ENCODE assay signal across 24 cellular contexts in the genomic region with DNA sequence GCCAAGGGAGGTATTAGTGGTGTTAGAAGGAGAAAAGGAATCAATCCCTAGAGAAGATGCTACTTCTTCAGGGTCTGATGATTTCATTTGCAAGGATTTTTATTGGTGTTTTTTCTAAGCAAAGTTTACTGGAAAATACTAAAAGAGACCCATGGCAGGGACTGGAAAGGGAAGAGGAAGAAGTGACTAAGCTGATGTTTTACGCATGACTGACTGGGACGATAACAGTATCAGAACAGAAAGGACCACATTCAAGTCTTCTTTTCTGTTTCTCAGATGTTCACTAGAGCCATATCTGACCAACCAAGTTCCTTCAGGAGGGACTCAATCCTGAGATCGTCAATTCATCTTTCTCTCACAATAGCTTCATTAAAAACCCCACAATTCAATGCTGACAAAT. TPM values are rescaled to one million over a fixed set of nuclear protein-coding genes. Genes with fewer than 3 reads are reported as not detected.
DNase-seq lines count a peak whose midpoint lies in the region; ATAC-seq lines count a peak whose summit lies in the region.
"Had no signal": no experiment of that assay in that cellular context is flagged by ENCODE, and none has a peak within 500 bp of the region (broad histone marks: within the 10 kb centered on the region; RNA-seq: fewer than 3 reads in every experiment).

No MANE protein-coding gene starts in this region.

- H3K4me1 ChIP-seq in BLaER1 treated with 17β-estradiol and CSF1 and Interleukin-3, amounts not matched to agents 10 nM and 100 nM = peaks cover 34 to 61% (median 52%) of the 10 kb centered on the region in 10 experiments
- H3K4me1 ChIP-seq: stomach had no signal

- no peaks in the 10 kb centered on the region for H3K27me3 ChIP-seq in BLaER1 treated with 17β-estradiol and CSF1 and Interleukin-3, amounts not matched to agents 10 nM and 100 nM
- H3K27me3 ChIP-seq: right atrium auricular region, stomach had no signal

- H3K9me3 ChIP-seq in BLaER1 treated with 17β-estradiol and CSF1 and Interleukin-3, amounts not matched to agents 10 nM and 100 nM (replicated peaks in 1 of 11) = peaks cover 8 to 22% (median 12%) of the 10 kb centered on the region in 11 experiments; a peak in 20 of 22 replicates
- no peaks in the 10 kb centered on the region for H3K9me3 ChIP-seq in T-helper 17 cell (ENCODE audit: control insufficient read depth, low read length, poor library complexity, severe bottlenecking)
- H3K9me3 ChIP-seq: SK-N-SH, stomach had no signal

- H3K4me2 ChIP-seq in BLaER1 treated with 17β-estradiol and CSF1 and Interleukin-3, amounts not matched to agents 10 nM and 100 nM = peak overlapping the region; percentile 71 to 88 (median 83)
- H3K4me2 ChIP-seq: SK-N-SH had no signal

- in situ Hi-C loops in KBM-7 (cut with MboI; ENCODE audit: low pct_unique_long_range_greater_than_20kb, low sequenced_read_pairs) = loop anchor here (25.0 kb wide), 3 partner anchors 120 to 995 kb away; no protein-coding TSS in a partner anchor

- peak overlapping the region in 9 of 11 experiments; percentile 6 to 67 (median 41); a peak in 15 of 22 replicates for H3K27ac ChIP-seq in BLaER1 treated with 17β-estradiol and CSF1 and Interleukin-3, amounts not matched to agents 10 nM and 100 nM
- H3K27ac ChIP-seq: right atrium auricular region, stomach had no signal

- no peaks in the 10 kb centered on the region for H3K36me3 Mint-ChIP-seq in T-helper 17 cell (ENCODE audit: low read depth)
- H3K36me3 Mint-ChIP-seq: CD4-positive, alpha-beta memory T cell had no signal

- H4K20me1 ChIP-seq in BLaER1 treated with 17β-estradiol and CSF1 and Interleukin-3, amounts not matched to agents 10 nM and 100 nM = no peaks in the 10 kb centered on the region

- no peaks in the 10 kb centered on the region for H3K27me3 Mint-ChIP-seq in T-helper 17 cell
- H3K27me3 Mint-ChIP-seq: activated CD8-positive, alpha-beta T cell treated with anti-CD3 and anti-CD28 coated beads for 36 hours; activated naive CD8-positive, alpha-beta T cell treated with anti-CD3 and anti-CD28 coated beads, Interleukin-2, amount 10 ng/mL, durations not matched to agents 7 days and 5 days; central memory CD8-positive, alpha-beta T cell had no signal

- H3K36me3 ChIP-seq in BLaER1 treated with 17β-estradiol and CSF1 and Interleukin-3, amounts not matched to agents 10 nM and 100 nM = no peaks in the 10 kb centered on the region
- H3K36me3 ChIP-seq: right atrium auricular region, stomach had no signal

- H3K4me1 Mint-ChIP-seq in T-helper 17 cell = peaks cover 7% of the 10 kb centered on the region

- no peak overlapping the region for H3K4me3 Mint-ChIP-seq in T-helper 17 cell
- H3K4me3 Mint-ChIP-seq: activated CD8-positive, alpha-beta T cell treated with anti-CD3 and anti-CD28 coated beads for 36 hours; activated naive CD8-positive, alpha-beta T cell treated with anti-CD3 and anti-CD28 coated beads, Interleukin-2, amount 10 ng/mL, durations not matched to agents 7 days and 5 days; CD4-positive, alpha-beta memory T cell; central memory CD8-positive, alpha-beta T cell had no signal

- no peak overlapping the region for H3K27ac Mint-ChIP-seq in T-helper 17 cell
- H3K27ac Mint-ChIP-seq: activated CD8-positive, alpha-beta T cell treated with anti-CD3 and anti-CD28 coated beads for 36 hours; activated naive CD8-positive, alpha-beta T cell treated with anti-CD3 and anti-CD28 coated beads, Interleukin-2, amount 10 ng/mL, durations not matched to agents 7 days and 5 days had no signal

- H3K4me3 ChIP-seq in BLaER1 treated with 17β-estradiol and CSF1 and Interleukin-3, amounts not matched to agents 10 nM and 100 nM = 0 out of 20 replicates have a peak overlapping the region, but pooled peaks of 1 of the 10 experiments have one; percentile 0
- H3K4me3 ChIP-seq: right atrium auricular region, stomach had no signal

- peak overlapping the region in 1 of 11 experiments; percentile 7; a peak in 2 of 22 replicates for H3K9ac ChIP-seq in BLaER1 treated with 17β-estradiol and CSF1 and Interleukin-3, amounts not matched to agents 10 nM and 100 nM
- H3K9ac ChIP-seq: SK-N-SH had no signal

- no peak for ATAC-seq in T-helper 17 cell
- ATAC-seq: activated CD8-positive, alpha-beta T cell treated with anti-CD3 and anti-CD28 coated beads for 36 hours; left colon; Panc1 had no signal

- DNase-seq in KBM-7 = peak; percentile 57
- peak; percentile 48 for DNase-seq in astrocyte of the hippocampus (ENCODE audit: low read depth, low spot score)
- peak; percentile 9 for DNase-seq in kidney glomerular epithelial cell (lab: John Stamatoyannopoulos, UW)
- DNase-seq in SIG-M5 treated with dmso at 0.1 percent for 504 hours (lab: John Stamatoyannopoulos, UW; ENCODE audit: unreplicated experiment) = no peak
- no peak for DNase-seq in H4 (ENCODE audit: low spot score)
- no peak for DNase-seq in NCI-H1694 treated with DMSO at 0.1 percent for 48 hours (lab: John Stamatoyannopoulos, UW)
- DNase-seq in T-helper 17 cell = no peak
- DNase-seq: ACHN; activated CD8-positive, alpha-beta T cell treated with anti-CD3 and anti-CD28 coated beads for 36 hours; activated naive CD8-positive, alpha-beta T cell treated with anti-CD3 and anti-CD28 coated beads, Interleukin-2, amount 10 ng/mL, durations not matched to agents 7 days and 5 days; CD4-positive, alpha-beta memory T cell; DMS79 treated with DMSO at 0.1 percent for 48 hours; effector CD8-positive, alpha-beta T cell; KG1; left colon; NCI-H1105; NCI-H2171; NCI-H748 treated with DMSO at 0.1 percent for 48 hours; SK-N-SH; stomach had no signal

RNA-seq across cellular contexts. Expression of a gene that starts 18.6 kb away (rescaled TPM):
- total RNA-seq in H4 (2014; rRNA removed; shearing (Covaris generic)) = 62.8 and 66.8 TPM in 2 replicates
- total RNA-seq in T-helper 17 cell = 10 to 100 TPM; 77.5 to 77.6 TPM

RNA-seq across cellular contexts. Expression of a gene that starts 30.0 kb away (rescaled TPM):
- total RNA-seq in H4 (2014; rRNA removed; shearing (Covaris generic)) = 13.4 and 14.2 TPM in 2 replicates
- 10 to 100 TPM; 27.7 to 28.5 TPM for total RNA-seq in T-helper 17 cell

Comparison
In these comparisons a context has a peak if more than half of its experiments do, and no peak if none do; other contexts are left out.
1. DNase-seq: peak in KBM-7 (single experiment), astrocyte of the hippocampus (single experiment) and kidney glomerular epithelial cell (single experiment); none in SIG-M5 treated with dmso at 0.1 percent for 504 hours (single experiment), H4 (single experiment), NCI-H1694 treated with DMSO at 0.1 percent for 48 hours (single experiment) and T-helper 17 cell (0 of 3).